ENCODE assay signal across 10 cellular contexts in genomic region chr15:70093070-70093469, GRCh38. TPM values are rescaled to one million over a fixed set of nuclear protein-coding genes. Genes with fewer than 3 reads are reported as not detected.
DNase-seq lines count a peak whose midpoint lies in the region; ATAC-seq and TF ChIP-seq lines count a peak whose summit lies in the region.
"Had no signal": no experiment of that assay in that cellular context is flagged by ENCODE, and none has a peak within 500 bp of the region (broad histone marks: within the 10 kb centered on the region; RNA-seq: fewer than 3 reads in every experiment).

No MANE protein-coding gene starts in this region.

- H3K27me3 ChIP-seq in A673 (replicated peaks; ENCODE audit: insufficient read depth, low read depth, low read length, poor library complexity) (no peaks in the 10 kb centered on the region), HUES48 (ENCODE audit: control insufficient read depth, insufficient read depth, low read length) (no peaks in the 10 kb centered on the region), muscle layer of duodenum (ENCODE audit: low read depth, low read length) (no peaks in the 10 kb centered on the region)
- H3K27me3 ChIP-seq: ascending aorta had no signal

- H3K27me3 Mint-ChIP-seq in activated naive CD8-positive, alpha-beta T cell treated with anti-CD3 and anti-CD28 coated beads, Interleukin-2, amount 50 U/mL, for 24 hours: no peaks in the 10 kb centered on the region
- peaks cover 18 to 37% (median 23%) of the 10 kb centered on the region in 3 donors for H3K27me3 Mint-ChIP-seq in immature natural killer cell (ENCODE audit: low read depth in 3 of 3)

- DNase-seq in A673 (ENCODE audit: low spot score): peak; percentile 75
- DNase-seq in activated naive CD8-positive, alpha-beta T cell treated with anti-CD3 and anti-CD28 coated beads, Interleukin-2, amount 50 U/mL, for 24 hours: no peak
- no peak for DNase-seq in NCI-H1436 (lab: John Stamatoyannopoulos, UW)
- DNase-seq in NCI-H1092 (lab: John Stamatoyannopoulos, UW): no peak
- DNase-seq in hypothalamus (lab: John Stamatoyannopoulos, UW): no peak
- DNase-seq in immature natural killer cell: no peak

- H3K9ac ChIP-seq in HUES48 (ENCODE audit: low read depth, low read length): no peak overlapping the region

- H3K36me3 ChIP-seq in A673 (ENCODE audit: insufficient read depth, low read length, poor library complexity, severe bottlenecking) (peaks cover 50% of the 10 kb centered on the region), HUES48 (ENCODE audit: control insufficient read depth, insufficient read depth, low read length) (peaks cover 46% of the 10 kb centered on the region), muscle layer of duodenum (ENCODE audit: control insufficient read depth in 1 of 2, insufficient read depth in 2 of 2, low read length in 2 of 2) (peaks cover 0 to 5% of the 10 kb centered on the region in 2 donors)

- ATAC-seq in activated naive CD8-positive, alpha-beta T cell treated with anti-CD3 and anti-CD28 coated beads, Interleukin-2, amount 50 U/mL, for 24 hours: no peak
- ATAC-seq: SK-N-SH treated with all-trans-retinoic acid at 6 μM for 48 hours had no signal

- H3K4me1 Mint-ChIP-seq in activated naive CD8-positive, alpha-beta T cell treated with anti-CD3 and anti-CD28 coated beads, Interleukin-2, amount 50 U/mL, for 24 hours: peaks cover 69% of the 10 kb centered on the region
- H3K4me1 Mint-ChIP-seq in immature natural killer cell: peaks cover 48 to 67% of the 10 kb centered on the region in 2 donors

- peaks cover 50% of the 10 kb centered on the region for H3K36me3 Mint-ChIP-seq in activated naive CD8-positive, alpha-beta T cell treated with anti-CD3 and anti-CD28 coated beads, Interleukin-2, amount 50 U/mL, for 24 hours (ENCODE audit: low read depth)
- H3K36me3 Mint-ChIP-seq in immature natural killer cell: peaks cover 15 to 52% (median 26%) of the 10 kb centered on the region in 3 donors

- H3K9me3 ChIP-seq in A673 (ENCODE audit: low read depth, low read length, poor library complexity, severe bottlenecking) (no peaks in the 10 kb centered on the region), HUES48 (ENCODE audit: control insufficient read depth, insufficient read depth, low read length) (no peaks in the 10 kb centered on the region), muscle layer of duodenum (ENCODE audit: control insufficient read depth in 1 of 2, low read length in 2 of 2) (no peaks in the 10 kb centered on the region)
- H3K9me3 ChIP-seq: ascending aorta had no signal

- H3K27ac ChIP-seq in A673 (ENCODE audit: low read depth, low read length, poor library complexity, severe bottlenecking) (peak overlapping the region; percentile 65), HUES48 (ENCODE audit: low read depth, low read length) (peak overlapping the region; percentile 80), muscle layer of duodenum (ENCODE audit: low read length) (no peak overlapping the region)

- no peak overlapping the region for H3K27ac Mint-ChIP-seq in activated naive CD8-positive, alpha-beta T cell treated with anti-CD3 and anti-CD28 coated beads, Interleukin-2, amount 50 U/mL, for 24 hours
- no peak overlapping the region for H3K27ac Mint-ChIP-seq in immature natural killer cell

- H3K4me3 ChIP-seq in A673 (ENCODE audit: low read depth, low read length, poor library complexity, severe bottlenecking): peak overlapping the region; percentile 26
- H3K4me3 ChIP-seq in HUES48 (ENCODE audit: low read depth, low read length): peak overlapping the region; percentile 94
- peak overlapping the region; percentile 17 to 34 for H3K4me3 ChIP-seq in muscle layer of duodenum (ENCODE audit: low read depth in 1 of 2, low read length in 2 of 2)

- POLR2A ChIA-PET in A673 (lab: Charles Lee; ENCODE audit: low non-redundant PET): no interaction called here

- intact Hi-C loops in A673 (cut with micrococcal nuclease; ENCODE audit: unreplicated experiment): loop anchor here (10.0 kb wide), 2 partner anchors 268 to 382 kb away; no protein-coding TSS in a partner anchor

- no peaks in the 10 kb centered on the region for H3K9me3 Mint-ChIP-seq in activated naive CD8-positive, alpha-beta T cell treated with anti-CD3 and anti-CD28 coated beads, Interleukin-2, amount 50 U/mL, for 24 hours
- H3K9me3 Mint-ChIP-seq in immature natural killer cell: no peaks in the 10 kb centered on the region

- H3K4me1 ChIP-seq in A673 (ENCODE audit: insufficient read depth, low read length, poor library complexity, severe bottlenecking) (peaks cover 65% of the 10 kb centered on the region), HUES48 (ENCODE audit: control insufficient read depth, insufficient read depth, low read length) (peaks cover 70% of the 10 kb centered on the region), muscle layer of duodenum (ENCODE audit: control insufficient read depth in 1 of 2, insufficient read depth in 2 of 2, low read length in 2 of 2) (peaks cover 27 to 54% of the 10 kb centered on the region in 2 donors)

- H3K4me3 Mint-ChIP-seq in activated naive CD8-positive, alpha-beta T cell treated with anti-CD3 and anti-CD28 coated beads, Interleukin-2, amount 50 U/mL, for 24 hours: peak overlapping the region; percentile 43
- peak overlapping the region in 1 of 5 donors; percentile 34 for H3K4me3 Mint-ChIP-seq in immature natural killer cell

- CTCF ChIA-PET in A673 (lab: Charles Lee): no interaction called here

- 0 out of 2 replicates have a peak, but pooled peaks have one; percentile 25 for TF ChIP-seq CTCF in A673 (conservative IDR thresholded peaks at IDR 0.05; ENCODE audit: low read depth, low read length)

- no TSS peak for BruUV-seq in A673 (replicated peaks; lab: Mats Ljungman, UMichigan)

RNA-seq across cellular contexts. Expression of gene TLE3, which starts 4.6 kb away (rescaled TPM):
- 90.4 and 98.1 TPM in 2 replicates for total RNA-seq in A673 (2021)
- 10 to 100 TPM in 1 of 3 donors, 1 to 10 TPM in 1, under 1 TPM in 1; 0.06 to 18.6 (median 3.9) TPM for polyA plus RNA-seq in immature natural killer cell

Comparison
In these comparisons a context has a peak if more than half of its experiments do, and no peak if none do; other contexts are left out.
1. H3K4me3 ChIP-seq: peak in every context shown above with its lines; median percentile 94 in HUES48; 26 in A673; 26 in muscle layer of duodenum.